8 cellular contexts compared by ENCODE assay signal in the genomic region with DNA sequence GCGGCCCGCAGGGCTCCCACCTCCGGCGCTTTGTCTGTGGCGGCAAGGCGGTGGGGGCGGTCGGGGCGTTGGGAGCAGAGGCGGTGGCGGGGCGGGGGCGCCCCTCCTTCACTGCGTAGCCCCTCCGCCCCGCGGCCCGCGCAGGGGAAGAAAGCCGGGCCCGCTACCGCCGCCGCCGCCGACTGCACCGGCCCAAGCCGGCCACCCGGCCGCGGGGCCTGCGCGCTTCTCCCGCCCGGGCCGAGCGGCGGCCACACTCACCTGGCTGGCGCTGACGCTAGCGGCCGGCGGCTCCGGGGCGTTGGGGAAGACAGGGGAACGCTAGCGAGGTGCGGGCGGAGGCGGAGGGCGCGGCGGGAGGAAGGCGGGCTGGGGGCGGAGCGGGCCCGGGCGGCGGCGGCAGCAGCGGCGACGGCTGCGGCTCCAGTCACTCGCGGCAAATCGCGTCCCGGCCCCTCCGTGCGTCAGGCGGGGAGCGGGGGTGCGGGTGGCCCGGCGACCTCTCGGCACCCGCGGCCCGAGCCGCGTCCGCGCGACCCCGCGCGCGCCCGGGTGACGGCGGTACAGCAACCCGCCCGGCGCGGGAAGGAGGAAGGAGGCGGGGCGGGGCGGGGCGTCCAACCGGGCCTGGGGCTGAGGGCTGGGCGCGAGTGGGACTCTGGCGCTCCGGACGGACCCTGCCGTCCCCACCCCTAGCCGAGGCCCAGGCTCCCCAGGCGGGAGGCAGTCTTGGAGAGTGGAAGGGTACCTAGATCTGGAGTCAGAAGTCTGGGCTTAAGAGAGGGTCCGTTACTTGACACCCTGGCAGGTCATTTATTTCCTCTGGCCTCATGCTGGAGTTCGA. TPM values are rescaled to one million over a fixed set of nuclear protein-coding genes. Genes with fewer than 3 reads are reported as not detected.
DNase-seq lines count a peak whose midpoint lies in the region; ATAC-seq and TF ChIP-seq lines count a peak whose summit lies in the region.

Gene SESTD1 (minus strand): TSS at position 595 of the 844 bp plus-strand sequence. CDS start 72,991 bp downstream, outside the sequence.

- H3K9ac ChIP-seq in neural cell (ENCODE audit: low read length), result peak within 1 kb of the TSS; percentile 96

- TF ChIP-seq CTCF in CD14-positive monocyte (IDR thresholded peaks at IDR 0.05), result no peak
- peak in 1 of 6 experiments; percentile 27 for TF ChIP-seq CTCF in Peyer's patch (IDR thresholded peaks at IDR 0.05)
- no peak for TF ChIP-seq CTCF in fibroblast of the aortic adventitia (IDR thresholded peaks at IDR 0.05; ENCODE audit: insufficient read depth, low read length)
- TF ChIP-seq CTCF in neural cell (IDR thresholded peaks at IDR 0.05; ENCODE audit: poor library complexity, severe bottlenecking), result peak; percentile 14

- H3K79me2 ChIP-seq in neural cell (replicated peaks; ENCODE audit: insufficient read depth, low read length), result peaks cover 39% of the 10 kb centered on the region

- peak; percentile 17 to 28 for TF ChIP-seq POLR2A in Peyer's patch (IDR thresholded peaks at IDR 0.05)

- H3K27me3 ChIP-seq in Peyer's patch (no peaks in the 10 kb centered on the region), neural cell (ENCODE audit: insufficient read depth, low read depth, low read length) (no peaks in the 10 kb centered on the region)

- no peaks in the 10 kb centered on the region for H3K9me2 ChIP-seq in neural cell (ENCODE audit: insufficient read depth, low read length)

- H3K9me3 Mint-ChIP-seq in CD14-positive monocyte, result peaks cover 0 to 2% (median 0%) of the 10 kb centered on the region in 7 donors

- H3K27ac ChIP-seq in Peyer's patch (peak within 1 kb of the TSS; percentile 76 to 92 (median 84)), neural cell (ENCODE audit: low read length) (peak within 1 kb of the TSS; percentile 92), temporal lobe (ENCODE audit: low read depth, low read length) (peak within 1 kb of the TSS; percentile 65)

- peak within 1 kb of the TSS; percentile 66 for H3K4me2 ChIP-seq in neural cell (ENCODE audit: low read length)

- H3K4me1 Mint-ChIP-seq in CD14-positive monocyte, result peaks cover 58% of the 10 kb centered on the region

- no peaks in the 10 kb centered on the region for H3K9me3 ChIP-seq in Peyer's patch
- H3K9me3 ChIP-seq in neural cell (ENCODE audit: low read length), result no peaks in the 10 kb centered on the region

- peak within 1 kb of the TSS; percentile 94 to 95 for H3K4me3 Mint-ChIP-seq in CD14-positive monocyte

- TF ChIP-seq EP300 in neural cell (conservative IDR thresholded peaks at IDR 0.05; ENCODE audit: poor library complexity, severe bottlenecking), result peak; percentile 29

- intact Hi-C loops in CD14-positive monocyte (cut with micrococcal nuclease), result loop anchor here in 1 of 2 donors (5.0 kb wide), 1 partner anchor 32 kb away; no protein-coding TSS in a partner anchor

- H3F3A ChIP-seq in neural cell (ENCODE audit: insufficient read depth, low read length, poor library complexity, severe bottlenecking), result peaks cover 3% of the 10 kb centered on the region

- DNase-seq in CD14-positive monocyte (ENCODE audit: low spot score) (peak; percentile 73), Peyer's patch (peak; percentile 56 to 87 (median 85)), fibroblast of the aortic adventitia (ENCODE audit: low read depth) (no peak)
- DNase-seq in activated effector memory CD4-positive, alpha-beta T cell treated with Interleukin-2 at 50 U/mL for 16 hours, result peak; percentile 51

- no peaks in the 10 kb centered on the region for H3K27me3 Mint-ChIP-seq in CD14-positive monocyte (ENCODE audit: low read depth in 3 of 3)

- no peaks in the 10 kb centered on the region for H4K20me1 ChIP-seq in neural cell (ENCODE audit: insufficient read depth)

- no peak for TF ChIP-seq RAD21 in neural cell (conservative IDR thresholded peaks at IDR 0.05)

- H3K36me3 ChIP-seq in Peyer's patch, result no peaks in the 10 kb centered on the region
- H3K36me3 ChIP-seq in neural cell (ENCODE audit: insufficient read depth, low read length), result no peaks in the 10 kb centered on the region

- H3K27ac Mint-ChIP-seq in CD14-positive monocyte, result peak within 1 kb of the TSS; percentile 99 to 100 (median 100)

- peak within 1 kb of the TSS; percentile 74 to 89 (median 76) for H3K4me3 ChIP-seq in Peyer's patch
- peak within 1 kb of the TSS; percentile 82 for H3K4me3 ChIP-seq in fibroblast of the aortic adventitia (ENCODE audit: low read depth, low read length)
- peak within 1 kb of the TSS; percentile 90 for H3K4me3 ChIP-seq in neural cell (ENCODE audit: low read length)

- peaks cover 0 to 13% (median 4%) of the 10 kb centered on the region in 4 donors for H3K4me1 ChIP-seq in Peyer's patch

- peak; percentile 83 for ATAC-seq in GM19324 (IDR thresholded peaks at IDR 0.05; ENCODE audit: low FRiP score, unreplicated experiment)
- peak; percentile 78 for ATAC-seq in HG03432 (IDR thresholded peaks at IDR 0.05; ENCODE audit: unreplicated experiment)

- H3K36me3 Mint-ChIP-seq in CD14-positive monocyte, result no peaks in the 10 kb centered on the region

- H2AFZ ChIP-seq in neural cell (ENCODE audit: low read depth, low read length), result peak within 1 kb of the TSS; percentile 53

TF ChIP-seq in neural cell, 6 proteins besides CTCF, POLR2A, EP300 and RAD21:
- TF ChIP-seq, protein P1, sequence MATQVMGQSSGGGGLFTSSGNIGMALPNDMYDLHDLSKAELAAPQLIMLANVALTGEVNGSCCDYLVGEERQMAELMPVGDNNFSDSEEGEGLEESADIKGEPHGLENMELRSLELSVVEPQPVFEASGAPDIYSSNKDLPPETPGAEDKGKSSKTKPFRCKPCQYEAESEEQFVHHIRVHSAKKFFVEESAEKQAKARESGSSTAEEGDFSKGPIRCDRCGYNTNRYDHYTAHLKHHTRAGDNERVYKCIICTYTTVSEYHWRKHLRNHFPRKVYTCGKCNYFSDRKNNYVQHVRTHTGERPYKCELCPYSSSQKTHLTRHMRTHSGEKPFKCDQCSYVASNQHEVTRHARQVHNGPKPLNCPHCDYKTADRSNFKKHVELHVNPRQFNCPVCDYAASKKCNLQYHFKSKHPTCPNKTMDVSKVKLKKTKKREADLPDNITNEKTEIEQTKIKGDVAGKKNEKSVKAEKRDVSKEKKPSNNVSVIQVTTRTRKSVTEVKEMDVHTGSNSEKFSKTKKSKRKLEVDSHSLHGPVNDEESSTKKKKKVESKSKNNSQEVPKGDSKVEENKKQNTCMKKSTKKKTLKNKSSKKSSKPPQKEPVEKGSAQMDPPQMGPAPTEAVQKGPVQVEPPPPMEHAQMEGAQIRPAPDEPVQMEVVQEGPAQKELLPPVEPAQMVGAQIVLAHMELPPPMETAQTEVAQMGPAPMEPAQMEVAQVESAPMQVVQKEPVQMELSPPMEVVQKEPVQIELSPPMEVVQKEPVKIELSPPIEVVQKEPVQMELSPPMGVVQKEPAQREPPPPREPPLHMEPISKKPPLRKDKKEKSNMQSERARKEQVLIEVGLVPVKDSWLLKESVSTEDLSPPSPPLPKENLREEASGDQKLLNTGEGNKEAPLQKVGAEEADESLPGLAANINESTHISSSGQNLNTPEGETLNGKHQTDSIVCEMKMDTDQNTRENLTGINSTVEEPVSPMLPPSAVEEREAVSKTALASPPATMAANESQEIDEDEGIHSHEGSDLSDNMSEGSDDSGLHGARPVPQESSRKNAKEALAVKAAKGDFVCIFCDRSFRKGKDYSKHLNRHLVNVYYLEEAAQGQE (IDR thresholded peaks at IDR 0.05; ENCODE audit: borderline replicate concordance), result no peak
- TF ChIP-seq EZH2 (IDR thresholded peaks at IDR 0.05; ENCODE audit: borderline replicate concordance, insufficient read depth, low read length, poor library complexity, severe bottlenecking) (no peak), TAF1 (IDR thresholded peaks at IDR 0.05; ENCODE audit: low read depth) (no peak), POLR2AphosphoS5 (IDR thresholded peaks at IDR 0.05) (peak; percentile 64), MXI1 (conservative IDR thresholded peaks at IDR 0.05; ENCODE audit: poor library complexity, severe bottlenecking) (peak; percentile 21), SMC3 (conservative IDR thresholded peaks at IDR 0.05; ENCODE audit: poor library complexity) (peak; percentile 26)
TF ChIP-seq in neural cell: peak in this region for 3.

RNA-seq across cellular contexts. Expression of gene SESTD1, which starts in this region (rescaled TPM):
- polyA plus RNA-seq in CD14-positive monocyte (10 to 100 TPM; 25.3 TPM), neural cell (34.8 and 39.5 TPM in 2 replicates)
- total RNA-seq in Peyer's patch (10 to 100 TPM; 19.3 to 66.0 (median 39.6) TPM), fibroblast of the aortic adventitia (ENCODE audit: low replicate concordance) (53.3 and 62.3 TPM in 2 replicates), temporal lobe (88.8 TPM)
- 86.4 and 116 TPM in 2 replicates for polyA minus RNA-seq in neural cell
